14 cellular contexts compared by ENCODE assay signal in the genomic region with DNA sequence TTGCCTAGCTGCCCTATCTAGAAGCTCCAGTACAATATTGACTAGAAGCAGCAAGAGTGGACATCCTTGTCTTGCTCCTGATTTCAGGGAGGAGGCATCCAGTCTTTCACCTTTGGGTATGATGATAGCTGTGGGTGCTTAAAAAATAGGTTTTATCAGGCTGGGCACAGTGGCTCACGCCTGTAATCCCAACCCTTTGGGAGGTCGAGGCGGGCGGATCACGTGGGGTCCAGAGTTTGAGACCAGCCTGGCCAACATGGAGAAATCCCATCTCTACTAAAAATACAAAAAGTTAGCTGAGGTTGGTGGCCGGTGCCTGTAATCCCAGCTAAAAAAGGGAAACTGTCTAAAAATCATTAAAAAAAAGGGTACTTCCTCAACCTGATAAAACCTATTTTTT. TPM values are rescaled to one million over a fixed set of nuclear protein-coding genes. Genes with fewer than 3 reads are reported as not detected.
DNase-seq lines count a peak whose midpoint lies in the region; ATAC-seq and TF ChIP-seq lines count a peak whose summit lies in the region.
"Had no signal": no experiment of that assay in that cellular context is flagged by ENCODE, and none has a peak within 500 bp of the region (broad histone marks: within the 10 kb centered on the region; RNA-seq: fewer than 3 reads in every experiment).

No MANE protein-coding gene starts in this region.

- peaks cover 20% of the 10 kb centered on the region for H3K36me3 ChIP-seq in osteoblast (ENCODE audit: insufficient read depth, low read length)
- H3K36me3 ChIP-seq in trophoblast cell (ENCODE audit: control insufficient read depth in 1 of 2, insufficient read depth in 2 of 2, low read length in 2 of 2), result peaks cover 22% of the 10 kb centered on the region in 2 experiments
- H3K36me3 ChIP-seq: adrenal gland had no signal

- H3K4me3 ChIP-seq in osteoblast (ENCODE audit: insufficient read depth, low read length), result no peak overlapping the region
- H3K4me3 ChIP-seq in trophoblast cell (ENCODE audit: low read depth, low read length), result no peak overlapping the region
- H3K4me3 ChIP-seq: adrenal gland, lung had no signal

- CTCF ChIA-PET in MCF 10A (lab: Yijun Ruan, JAX), result no interaction called here

- DNase-seq in T-helper 1 cell (no peak), OCI-M1 (lab: John Stamatoyannopoulos, UW) (peak; percentile 7), MCF 10A (ENCODE audit: unreplicated experiment) (no peak), osteoblast (ENCODE audit: insufficient read length, low spot score, missing footprints) (peak; percentile 18), trophoblast cell (no peak)
- DNase-seq in stimulated activated naive CD4-positive, alpha-beta T cell (lab: John Stamatoyannopoulos, UW), result no peak
- DNase-seq: 8988T, NCI-H2171 treated with DMSO at 0.1 percent for 48 hours had no signal

- H3K36me3 Mint-ChIP-seq in T-helper 1 cell treated with Interleukin-12 subunit alpha and Interleukin-12 subunit beta and Interleukin-4 antibody, amounts not matched to agents 30 μg/mL and 1 μg/mL, for 36 hours (ENCODE audit: low read depth), result peaks cover 36% of the 10 kb centered on the region
- H3K36me3 Mint-ChIP-seq in MCF 10A (ENCODE audit: insufficient read depth, unreplicated experiment), result peaks cover 71% of the 10 kb centered on the region

- H4K20me1 ChIP-seq in osteoblast (ENCODE audit: insufficient read depth, low read length), result peaks cover 25% of the 10 kb centered on the region

- peaks cover 53% of the 10 kb centered on the region for H3K79me2 ChIP-seq in osteoblast (ENCODE audit: insufficient read depth, low read length)
- H3K79me2 ChIP-seq in trophoblast cell (ENCODE audit: control insufficient read depth, insufficient read depth, low read length, poor library complexity), result peaks cover 16% of the 10 kb centered on the region

- peaks cover 11% of the 10 kb centered on the region for H3K79me1 ChIP-seq in trophoblast cell (ENCODE audit: low read length)

- no peak overlapping the region for H2AFZ ChIP-seq in osteoblast (ENCODE audit: low read length)
- no peak overlapping the region for H2AFZ ChIP-seq in trophoblast cell (ENCODE audit: insufficient read depth, low read length, poor library complexity)

- no peak overlapping the region for H4K91ac ChIP-seq in trophoblast cell (ENCODE audit: low read depth, low read length)

- no peak overlapping the region for H3K9ac ChIP-seq in trophoblast cell (ENCODE audit: low read length)

- H3K4me3 Mint-ChIP-seq in T-helper 1 cell treated with Interleukin-12 subunit alpha and Interleukin-12 subunit beta and Interleukin-4 antibody, amounts not matched to agents 30 μg/mL and 1 μg/mL, for 36 hours, result peak overlapping the region; percentile 79
- peak overlapping the region; percentile 83 for H3K4me3 Mint-ChIP-seq in MCF 10A (ENCODE audit: unreplicated experiment)

- no peak overlapping the region for H3K14ac ChIP-seq in trophoblast cell (ENCODE audit: low read length)

- TF ChIP-seq CTCF in MCF 10A (IDR thresholded peaks at IDR 0.05; ENCODE audit: unreplicated experiment), result no peak
- TF ChIP-seq CTCF in osteoblast (IDR thresholded peaks at IDR 0.05; ENCODE audit: extremely low read depth, low read depth, low read length), result no peak

- no peak overlapping the region for H3K27ac ChIP-seq in osteoblast (ENCODE audit: low read depth, low read length)
- H3K27ac ChIP-seq in trophoblast cell (ENCODE audit: low read depth, low read length), result no peak overlapping the region
- H3K27ac ChIP-seq: adrenal gland, thoracic aorta had no signal

- peaks cover 37% of the 10 kb centered on the region for H3K4me1 Mint-ChIP-seq in T-helper 1 cell treated with Interleukin-12 subunit alpha and Interleukin-12 subunit beta and Interleukin-4 antibody, amounts not matched to agents 30 μg/mL and 1 μg/mL, for 36 hours (ENCODE audit: low read depth)
- peaks cover 39% of the 10 kb centered on the region for H3K4me1 Mint-ChIP-seq in MCF 10A (ENCODE audit: insufficient read depth, unreplicated experiment)

- no peak overlapping the region for H2BK120ac ChIP-seq in trophoblast cell (ENCODE audit: insufficient read depth, low read length, poor library complexity)

- H3K27ac Mint-ChIP-seq in T-helper 1 cell treated with Interleukin-12 subunit alpha and Interleukin-12 subunit beta and Interleukin-4 antibody, amounts not matched to agents 30 μg/mL and 1 μg/mL, for 36 hours, result no peak overlapping the region
- H3K27ac Mint-ChIP-seq in MCF 10A (ENCODE audit: low read depth, unreplicated experiment), result no peak overlapping the region

- H3K4me1 ChIP-seq in osteoblast (ENCODE audit: insufficient read depth, low read length), result peaks cover 27% of the 10 kb centered on the region
- peaks cover 9 to 13% of the 10 kb centered on the region in 2 experiments for H3K4me1 ChIP-seq in trophoblast cell (ENCODE audit: control insufficient read depth in 1 of 2, insufficient read depth in 2 of 2, low read length in 2 of 2)

- WGBS in trophoblast cell (ENCODE audit: extremely low coverage, insufficient coverage, insufficient read length), result no CpG with 5 or more reads among the region's 6 CpGs

- ATAC-seq in HG03565 (IDR thresholded peaks at IDR 0.05; ENCODE audit: unreplicated experiment), result no peak
- ATAC-seq: Panc1 had no signal

- intact Hi-C loops in MCF 10A (cut with micrococcal nuclease), result no loop called here

- POLR2A ChIA-PET in MCF 10A (lab: Yijun Ruan, JAX), result interaction anchor here (0.6 to 1.2 kb wide), 2 partner anchors 10 to 42 kb away, joined by 3 to 6 read pairs; no protein-coding TSS in a partner anchor

- peaks cover 14% of the 10 kb centered on the region for H3K9me3 Mint-ChIP-seq in T-helper 1 cell treated with Interleukin-12 subunit alpha and Interleukin-12 subunit beta and Interleukin-4 antibody, amounts not matched to agents 30 μg/mL and 1 μg/mL, for 36 hours
- peaks cover 22% of the 10 kb centered on the region for H3K9me3 Mint-ChIP-seq in MCF 10A (ENCODE audit: unreplicated experiment)

- no peak overlapping the region for H2BK5ac ChIP-seq in trophoblast cell (ENCODE audit: low read depth, low read length, poor library complexity)

- no peak overlapping the region for H2AK5ac ChIP-seq in trophoblast cell (ENCODE audit: low read length)

- no peaks in the 10 kb centered on the region for H3K9me3 ChIP-seq in osteoblast (ENCODE audit: low read depth, low read length)
- H3K9me3 ChIP-seq in trophoblast cell (ENCODE audit: insufficient read depth, low read depth, low read length), result peaks cover 9% of the 10 kb centered on the region
- H3K9me3 ChIP-seq: adrenal gland had no signal

- no peak overlapping the region for H4K8ac ChIP-seq in trophoblast cell (ENCODE audit: low read depth, low read length)

- no peak overlapping the region for H3K4ac ChIP-seq in trophoblast cell (ENCODE audit: low read depth, low read length)

- no peak overlapping the region for H3K18ac ChIP-seq in trophoblast cell (ENCODE audit: low read length)

- no peak overlapping the region for H3K23ac ChIP-seq in trophoblast cell (ENCODE audit: low read length)

- no peak overlapping the region for H4K12ac ChIP-seq in trophoblast cell (ENCODE audit: low read depth, low read length)

- BruUV-seq in MCF 10A (replicated peaks; lab: Mats Ljungman, UMichigan), result no TSS peak

- no peak overlapping the region for H2BK12ac ChIP-seq in trophoblast cell (ENCODE audit: low read length)

- H3K4me2 ChIP-seq in osteoblast (ENCODE audit: insufficient read depth, low read length) (peak overlapping the region; percentile 81), trophoblast cell (ENCODE audit: low read length) (no peak overlapping the region)

- H3K27me3 ChIP-seq in osteoblast (ENCODE audit: insufficient read depth, low read length) (no peaks in the 10 kb centered on the region), trophoblast cell (ENCODE audit: insufficient read depth, low read length) (no peaks in the 10 kb centered on the region)
- H3K27me3 ChIP-seq: adrenal gland had no signal

- H3K27me3 Mint-ChIP-seq in T-helper 1 cell treated with Interleukin-12 subunit alpha and Interleukin-12 subunit beta and Interleukin-4 antibody, amounts not matched to agents 30 μg/mL and 1 μg/mL, for 36 hours (ENCODE audit: low read depth), result no peaks in the 10 kb centered on the region
- H3K27me3 Mint-ChIP-seq in MCF 10A (ENCODE audit: insufficient read depth, unreplicated experiment), result no peaks in the 10 kb centered on the region

RNA-seq across cellular contexts. Expression of a gene that starts 2.0 kb away (rescaled TPM):
- 31.0 and 39.5 TPM in 2 replicates for total RNA-seq in MCF 10A (2022)
- total RNA-seq in osteoblast, result 22.1 and 26.1 TPM in 2 replicates
- polyA plus RNA-seq in trophoblast cell (2013), result 19.7 and 20.9 TPM in 2 replicates

RNA-seq across cellular contexts. Expression of a gene that starts 51.8 kb away (rescaled TPM):
- total RNA-seq in MCF 10A (2022) (32.5 and 34.7 TPM in 2 replicates), osteoblast (29.0 and 32.1 TPM in 2 replicates)
- 40.1 and 42.3 TPM in 2 replicates for polyA plus RNA-seq in trophoblast cell (2013)

Comparison
In these comparisons a context has a peak if more than half of its experiments do, and no peak if none do; other contexts are left out.
1. DNase-seq: peak in OCI-M1 (single experiment) and osteoblast (single experiment); none in T-helper 1 cell (0 of 5), MCF 10A (single experiment), stimulated activated naive CD4-positive, alpha-beta T cell (0 of 6) and trophoblast cell (0 of 2).